In genomic region chr15:68984589-68984988, GRCh38 we compare ENCODE assay signal across 24 cellular contexts. TPM values are rescaled to one million over a fixed set of nuclear protein-coding genes. Genes with fewer than 3 reads are reported as not detected.
"Had no signal": no experiment of that assay in that cellular context is flagged by ENCODE, and none has a peak within 500 bp of the region (broad histone marks: within the 10 kb centered on the region; RNA-seq: fewer than 3 reads in every experiment).

No MANE protein-coding gene starts in this region.

- ATAC-seq: activated CD8-positive, alpha-beta T cell treated with anti-CD3 and anti-CD28 coated beads for 36 hours; activated T-cell treated with anti-CD3 and anti-CD28 coated beads, Interleukin-2, amount 50 U/mL, for 4 hours; activated T-helper 17 cell treated with anti-CD3 and anti-CD28 coated beads, Interleukin-2, amount 50 U/mL, for 72 hours; foreskin keratinocyte; left cardiac atrium; left ventricle myocardium superior; naive thymus-derived CD4-positive, alpha-beta T cell; right lobe of liver; T-helper 17 cell had no signal

- H3K4me1 ChIP-seq: breast epithelium, esophagus muscularis mucosa, foreskin keratinocyte, right lobe of liver, upper lobe of left lung, vagina had no signal

- H3K9me3 ChIP-seq: breast epithelium, esophagus muscularis mucosa, right lobe of liver, upper lobe of left lung, vagina had no signal

- H3K36me3 ChIP-seq: breast epithelium, esophagus muscularis mucosa, right lobe of liver, upper lobe of left lung, vagina had no signal

- DNase-seq: activated CD4-positive, alpha-beta T cell treated with anti-CD3 and anti-CD28 coated beads for 1 hour; activated CD4-positive, alpha-beta T cell treated with anti-CD3 and anti-CD28 coated beads, Interleukin-2, amount 50 U/mL, for 1 hour; activated CD8-positive, alpha-beta T cell treated with anti-CD3 and anti-CD28 coated beads for 36 hours; activated gamma-delta T cell treated with Interleukin-2 at 50 U/mL for 16 hours; activated naive CD4-positive, alpha-beta T cell treated with anti-CD3 and anti-CD28 coated beads, Interleukin-2, amount 50 U/mL, for 16 hours; activated T-cell treated with anti-CD3 and anti-CD28 coated beads, Interleukin-2, amount 50 U/mL, for 4 hours; central memory CD4-positive, alpha-beta T cell; endodermal cell; foreskin keratinocyte; left cardiac atrium; left ventricle myocardium superior; naive thymus-derived CD4-positive, alpha-beta T cell; posterior cingulate gyrus; right lobe of liver; stimulated activated CD4-positive, alpha-beta T cell treated with anti-CD3 and anti-CD28 coated beads, Interleukin-12 subunit alpha, Interleukin-12 subunit beta, amount 100 ng/mL, for 4 hours; stimulated activated CD4-positive, alpha-beta T cell treated with anti-CD3 and anti-CD28 coated beads, Interleukin-4, amount 100 ng/mL, for 1 hour; T-helper 17 cell; T1000; upper lobe of left lung had no signal

- H3K27me3 ChIP-seq: breast epithelium, esophagus muscularis mucosa, right lobe of liver, upper lobe of left lung, vagina had no signal

- H3K27ac ChIP-seq: breast epithelium, esophagus muscularis mucosa, foreskin keratinocyte, right lobe of liver, upper lobe of left lung, vagina had no signal

- H3K4me3 ChIP-seq: breast epithelium, esophagus muscularis mucosa, right lobe of liver, upper lobe of left lung, vagina had no signal

RNA-seq across cellular contexts. Expression of gene NOX5, which starts 29.9 kb away (rescaled TPM):
- total RNA-seq: activated CD8-positive, alpha-beta T cell treated with anti-CD3 and anti-CD28 coated beads for 36 hours; activated T-cell treated with anti-CD3 and anti-CD28 coated beads, Interleukin-2, amount 50 U/mL, for 4 hours; activated T-helper 17 cell treated with anti-CD3 and anti-CD28 coated beads, Interleukin-2, amount 50 U/mL, for 72 hours; endodermal cell; left ventricle myocardium superior; lung microvascular endothelial cell; T-helper 17 cell had no signal
- polyA plus RNA-seq: naive thymus-derived CD4-positive, alpha-beta T cell had no signal

RNA-seq across cellular contexts. Expression of gene SPESP1, which starts 54.3 kb away (rescaled TPM):
- total RNA-seq: endodermal cell, T-helper 17 cell had no signal
